ENCODE assay signal across 8 cellular contexts in genomic region chr15:67884514-67885225, GRCh38. TPM values are rescaled to one million over a fixed set of nuclear protein-coding genes. Genes with fewer than 3 reads are reported as not detected.
DNase-seq lines count a peak whose midpoint lies in the region; ATAC-seq and TF ChIP-seq lines count a peak whose summit lies in the region.

No MANE protein-coding gene starts in this region.

- H3K79me2 ChIP-seq in parathyroid adenoma = no peaks in the 10 kb centered on the region

- no peak for TF ChIP-seq CTCF in heart right ventricle (IDR thresholded peaks at IDR 0.05)
- TF ChIP-seq CTCF in parathyroid adenoma (IDR thresholded peaks at IDR 0.05) = no peak
- no peak for TF ChIP-seq CTCF in tibial nerve (IDR thresholded peaks at IDR 0.05)

- no peaks in the 10 kb centered on the region for H4K20me1 ChIP-seq in BLaER1

- ATAC-seq in heart right ventricle = peak; percentile 91 to 98 (median 95)
- no peak for ATAC-seq in HG03139 (IDR thresholded peaks at IDR 0.05; ENCODE audit: unreplicated experiment)

- peak overlapping the region; percentile 63 for H3K9ac ChIP-seq in BLaER1
- peak overlapping the region; percentile 87 for H3K9ac ChIP-seq in adipocyte (ENCODE audit: low read length)
- no peak overlapping the region for H3K9ac ChIP-seq in parathyroid adenoma

- H3K27ac ChIP-seq in BLaER1 (peak overlapping the region; percentile 43; the same call in 1 of the 2 replicates), heart right ventricle (peak overlapping the region; percentile 61 to 87 (median 78)), parathyroid adenoma (no peak overlapping the region), tibial nerve (peak overlapping the region; percentile 79 to 92 (median 88))

- H2AFZ ChIP-seq in parathyroid adenoma = peak overlapping the region; percentile 87

- peak overlapping the region; percentile 77 for H3K4me2 ChIP-seq in BLaER1
- peak overlapping the region; percentile 73 for H3K4me2 ChIP-seq in parathyroid adenoma (ENCODE audit: low read length)

- WGBS in heart right ventricle, 2 donors = 2 to 4% methylated on average over 48 of the region's 48 CpGs
- 1 to 3% methylated on average over 22 to 34 of the region's 48 CpGs for WGBS in tibial nerve, 2 donors

- H3K36me3 ChIP-seq in BLaER1 (no peaks in the 10 kb centered on the region), adipocyte (ENCODE audit: control insufficient read depth, insufficient read depth, low read length, severe bottlenecking) (no peaks in the 10 kb centered on the region), heart right ventricle (no peaks in the 10 kb centered on the region), parathyroid adenoma (ENCODE audit: control insufficient read depth, insufficient read depth, low read length) (no peaks in the 10 kb centered on the region), tibial nerve (no peaks in the 10 kb centered on the region)

- peaks cover 46% of the 10 kb centered on the region for H3K4me1 ChIP-seq in BLaER1
- H3K4me1 ChIP-seq in adipocyte (ENCODE audit: control insufficient read depth, insufficient read depth, low read length) = peaks cover 15% of the 10 kb centered on the region
- H3K4me1 ChIP-seq in heart right ventricle = peaks cover 0 to 57% (median 11%) of the 10 kb centered on the region in 9 donors
- no peaks in the 10 kb centered on the region for H3K4me1 ChIP-seq in parathyroid adenoma
- H3K4me1 ChIP-seq in tibial nerve = peaks cover 0 to 50% (median 20%) of the 10 kb centered on the region in 4 donors

- H3K27me3 ChIP-seq in BLaER1 (no peaks in the 10 kb centered on the region), adipocyte (replicated peaks; ENCODE audit: control insufficient read depth, insufficient read depth, low read length) (peaks cover 16% of the 10 kb centered on the region), heart right ventricle (no peaks in the 10 kb centered on the region), parathyroid adenoma (ENCODE audit: control insufficient read depth, insufficient read depth, low read length) (no peaks in the 10 kb centered on the region), tibial nerve (no peaks in the 10 kb centered on the region)

- TF ChIP-seq POLR2A in tibial nerve (IDR thresholded peaks at IDR 0.05) = peak in 1 of 2 donors; percentile 65

- H3K9me3 ChIP-seq in BLaER1 = no peaks in the 10 kb centered on the region
- no peaks in the 10 kb centered on the region for H3K9me3 ChIP-seq in adipocyte (ENCODE audit: control insufficient read depth, low read length)
- no peaks in the 10 kb centered on the region for H3K9me3 ChIP-seq in heart right ventricle
- no peaks in the 10 kb centered on the region for H3K9me3 ChIP-seq in parathyroid adenoma (ENCODE audit: control insufficient read depth, low read length)
- H3K9me3 ChIP-seq in tibial nerve = no peaks in the 10 kb centered on the region

- intact Hi-C loops in heart right ventricle (cut with DNase I) = loop anchor here in 1 of 10 donors (10.0 kb wide), 1 partner anchor 150 kb away; no protein-coding TSS in a partner anchor

- DNase-seq in HUDEP-2 (lab: John Stamatoyannopoulos, UW; ENCODE audit: unreplicated experiment in 76 of 76) (peak in 69 of 76 experiments; percentile 9 to 87 (median 58)), SKM-1 treated with dmso at 0.1 percent for 144 hours (lab: John Stamatoyannopoulos, UW; ENCODE audit: unreplicated experiment) (peak; percentile 41), adipocyte (ENCODE audit: low read depth) (peak; percentile 87), heart right ventricle (peak; percentile 84 to 85), tibial nerve (ENCODE audit: low spot score in 2 of 2) (peak; percentile 75 to 77)

- H3K4me3 ChIP-seq in BLaER1 (peak overlapping the region; percentile 64), adipocyte (ENCODE audit: low read length) (peak overlapping the region; percentile 78), heart right ventricle (peak overlapping the region; percentile 28 to 64 (median 58)), parathyroid adenoma (ENCODE audit: low read depth, low read length) (peak overlapping the region; percentile 45), tibial nerve (peak overlapping the region; percentile 19 to 50 (median 44))

- TF ChIP-seq EP300 in tibial nerve (IDR thresholded peaks at IDR 0.05) = peak; percentile 65 to 84

RNA-seq across cellular contexts. Expression of gene RNU6-1, which starts 44.8 kb away (rescaled TPM):
- not detected for total RNA-seq in heart right ventricle
- not detected for polyA plus RNA-seq in heart right ventricle
- total RNA-seq in tibial nerve = not detected

RNA-seq across cellular contexts. Expression of gene SKOR1, which starts 59.4 kb away (rescaled TPM):
- total RNA-seq in heart right ventricle (under 1 TPM; 0.07 to 0.40 (median 0.16) TPM), tibial nerve (1 to 10 TPM in 1 of 4 donors, under 1 TPM in 3; 0.42 to 1.5 (median 0.82) TPM)
- polyA plus RNA-seq in heart right ventricle = under 1 TPM; 0.15 to 0.16 TPM
